ENCODE assay signal across 18 cellular contexts in genomic region chr7:29229056-29229455, GRCh38. TPM values are rescaled to one million over a fixed set of nuclear protein-coding genes. Genes with fewer than 3 reads are reported as not detected.
DNase-seq lines count a peak whose midpoint lies in the region; ATAC-seq and TF ChIP-seq lines count a peak whose summit lies in the region.
"Had no signal": no experiment of that assay in that cellular context is flagged by ENCODE, and none has a peak within 500 bp of the region (broad histone marks: within the 10 kb centered on the region; RNA-seq: fewer than 3 reads in every experiment).

No MANE protein-coding gene starts in this region.

- H3K4me1 ChIP-seq in right lobe of liver: peaks cover 0 to 54% (median 12%) of the 10 kb centered on the region in 4 donors
- H3K4me1 ChIP-seq: A549 had no signal

- no peaks in the 10 kb centered on the region for H3K36me3 Mint-ChIP-seq in naive thymus-derived CD8-positive, alpha-beta T cell
- H3K36me3 Mint-ChIP-seq in activated T-cell treated with anti-CD3 and anti-CD28 coated beads, Interleukin-2, amount 50 U/mL, for 72 hours (ENCODE audit: insufficient read depth in 2 of 2): no peaks in the 10 kb centered on the region
- H3K36me3 Mint-ChIP-seq in activated CD4-positive, alpha-beta T cell treated with anti-CD3 and anti-CD28 coated beads for 36 hours (ENCODE audit: low read depth): no peaks in the 10 kb centered on the region

- CTCF ChIA-PET in activated CD4-positive, alpha-beta T cell treated with anti-CD3 and anti-CD28 coated beads for 36 hours (lab: Charles Lee): interaction anchor here (0.6 kb wide), 1 partner anchor 125 kb away, joined by 3 read pairs; no protein-coding TSS in a partner anchor

- no peak overlapping the region for H3K4me3 Mint-ChIP-seq in naive thymus-derived CD8-positive, alpha-beta T cell
- H3K4me3 Mint-ChIP-seq in activated T-cell treated with anti-CD3 and anti-CD28 coated beads, Interleukin-2, amount 50 U/mL, for 72 hours: no peak overlapping the region
- no peak overlapping the region for H3K4me3 Mint-ChIP-seq in activated CD4-positive, alpha-beta T cell treated with anti-CD3 and anti-CD28 coated beads for 36 hours
- H3K4me3 Mint-ChIP-seq: CD4-positive, alpha-beta T cell; GM23338 had no signal

- no peaks in the 10 kb centered on the region for H3K36me3 ChIP-seq in right lobe of liver

- TF ChIP-seq POLR2A in right lobe of liver (IDR thresholded peaks at IDR 0.05): no peak

- DNase-seq in left ventricle myocardium superior (no peak), Right ventricle myocardium inferior (ENCODE audit: missing footprints) (no peak), cerebellar cortex (ENCODE audit: low spot score) (peak; percentile 90), right lobe of liver (no peak)
- DNase-seq in naive thymus-derived CD8-positive, alpha-beta T cell: no peak
- no peak for DNase-seq in activated T-cell treated with anti-CD3 and anti-CD28 coated beads, Interleukin-2, amount 50 U/mL, for 72 hours
- DNase-seq in activated CD4-positive, alpha-beta T cell treated with anti-CD3 and anti-CD28 coated beads for 36 hours: no peak
- DNase-seq: CD4-positive, alpha-beta T cell; EL; NCI-H1436 treated with DMSO at 0.1 percent for 48 hours; NCI-H2081 treated with DMSO at 0.1 percent for 48 hours; NCI-H345; NCI-H748 treated with DMSO at 0.1 percent for 48 hours; SK-N-SH had no signal

- POLR2A ChIA-PET in naive thymus-derived CD8-positive, alpha-beta T cell (lab: Charles Lee): no interaction called here
- POLR2A ChIA-PET in activated CD4-positive, alpha-beta T cell treated with anti-CD3 and anti-CD28 coated beads for 36 hours (lab: Charles Lee): no interaction called here

- peak overlapping the region in 2 of 3 donors; percentile 51 to 72 for H3K27ac ChIP-seq in right lobe of liver
- H3K27ac ChIP-seq: A549 had no signal

- 89% methylated on average over 2 of the region's 2 CpGs for WGBS in right lobe of liver (ENCODE audit: insufficient coverage, low coverage, low lambda C conversion rate, missing lambda C conversion rate)

- H3K4me3 ChIP-seq in right lobe of liver: no peak overlapping the region
- H3K4me3 ChIP-seq: A549, GM23338 had no signal

- H3K9me3 Mint-ChIP-seq in naive thymus-derived CD8-positive, alpha-beta T cell: no peaks in the 10 kb centered on the region
- no peaks in the 10 kb centered on the region for H3K9me3 Mint-ChIP-seq in activated T-cell treated with anti-CD3 and anti-CD28 coated beads, Interleukin-2, amount 50 U/mL, for 72 hours
- H3K9me3 Mint-ChIP-seq in activated CD4-positive, alpha-beta T cell treated with anti-CD3 and anti-CD28 coated beads for 36 hours (ENCODE audit: low read depth): no peaks in the 10 kb centered on the region
- H3K9me3 Mint-ChIP-seq: CD4-positive, alpha-beta T cell; GM23338 had no signal

- no peaks in the 10 kb centered on the region for H3K27me3 ChIP-seq in right lobe of liver

- peaks cover 0 to 5% (median 0%) of the 10 kb centered on the region in 4 donors for H3K4me1 Mint-ChIP-seq in naive thymus-derived CD8-positive, alpha-beta T cell
- peaks cover 7% of the 10 kb centered on the region for H3K4me1 Mint-ChIP-seq in activated T-cell treated with anti-CD3 and anti-CD28 coated beads, Interleukin-2, amount 50 U/mL, for 72 hours (ENCODE audit: low read depth)
- H3K4me1 Mint-ChIP-seq in activated CD4-positive, alpha-beta T cell treated with anti-CD3 and anti-CD28 coated beads for 36 hours: peaks cover 4% of the 10 kb centered on the region

- H3K9me3 ChIP-seq in right lobe of liver: no peaks in the 10 kb centered on the region
- H3K9me3 ChIP-seq: A549, SK-N-SH had no signal

- intact Hi-C loops in left ventricle myocardium superior (cut with micrococcal nuclease) (no loop called here), Right ventricle myocardium inferior (cut with DNase I) (no loop called here), right lobe of liver (cut with DNase I) (no loop called here)
- intact Hi-C loops in activated CD4-positive, alpha-beta T cell treated with anti-CD3 and anti-CD28 coated beads for 36 hours (cut with DNase I, micrococcal nuclease): no loop called here

- no peaks in the 10 kb centered on the region for H3K27me3 Mint-ChIP-seq in naive thymus-derived CD8-positive, alpha-beta T cell
- peaks cover 14% of the 10 kb centered on the region for H3K27me3 Mint-ChIP-seq in activated T-cell treated with anti-CD3 and anti-CD28 coated beads, Interleukin-2, amount 50 U/mL, for 72 hours (ENCODE audit: low read depth)
- H3K27me3 Mint-ChIP-seq in activated CD4-positive, alpha-beta T cell treated with anti-CD3 and anti-CD28 coated beads for 36 hours: peaks cover 1% of the 10 kb centered on the region
- H3K27me3 Mint-ChIP-seq: CD4-positive, alpha-beta T cell had no signal

- peak overlapping the region in 1 of 10 donors; percentile 46 for H3K27ac Mint-ChIP-seq in naive thymus-derived CD8-positive, alpha-beta T cell
- H3K27ac Mint-ChIP-seq in activated T-cell treated with anti-CD3 and anti-CD28 coated beads, Interleukin-2, amount 50 U/mL, for 72 hours: no peak overlapping the region
- H3K27ac Mint-ChIP-seq in activated CD4-positive, alpha-beta T cell treated with anti-CD3 and anti-CD28 coated beads for 36 hours: no peak overlapping the region
- H3K27ac Mint-ChIP-seq: CD4-positive, alpha-beta T cell; GM23338 had no signal

- ATAC-seq in left ventricle myocardium superior (peak; percentile 14), Right ventricle myocardium inferior (no peak), right lobe of liver (peak in 1 of 4 donors; percentile 3)
- ATAC-seq in naive thymus-derived CD8-positive, alpha-beta T cell: no peak
- ATAC-seq in activated T-cell treated with anti-CD3 and anti-CD28 coated beads, Interleukin-2, amount 50 U/mL, for 72 hours (replicated peaks in 1 of 2): no peak
- ATAC-seq in activated CD4-positive, alpha-beta T cell treated with anti-CD3 and anti-CD28 coated beads for 36 hours: no peak
- ATAC-seq: A549, GM23338, HCT116 had no signal

- TF ChIP-seq CTCF in right lobe of liver (IDR thresholded peaks at IDR 0.05): no peak

RNA-seq across cellular contexts. Expression of gene CHN2, which starts 34.5 kb away (rescaled TPM):
- 32.2 TPM for total RNA-seq in left ventricle myocardium superior
- total RNA-seq in Right ventricle myocardium inferior: 20.2 TPM
- 10 to 100 TPM; 20.1 to 57.7 (median 31.5) TPM for total RNA-seq in right lobe of liver
- total RNA-seq in naive thymus-derived CD8-positive, alpha-beta T cell: 1 to 10 TPM; 1.5 to 2.2 TPM
- polyA plus RNA-seq in naive thymus-derived CD8-positive, alpha-beta T cell: 10 to 100 TPM in 1 of 3 donors, 1 to 10 TPM in 1, under 1 TPM in 1; 0.90 to 11.1 (median 1.0) TPM
- 1 to 10 TPM in 1 of 2 donors, under 1 TPM in 1; 0.91 to 1.2 TPM for total RNA-seq in activated T-cell treated with anti-CD3 and anti-CD28 coated beads, Interleukin-2, amount 50 U/mL, for 72 hours
- total RNA-seq in activated CD4-positive, alpha-beta T cell treated with anti-CD3 and anti-CD28 coated beads for 36 hours: under 1 TPM; 0.25 to 0.39 TPM
- polyA plus RNA-seq: BJ had no signal
